In the genomic region with DNA sequence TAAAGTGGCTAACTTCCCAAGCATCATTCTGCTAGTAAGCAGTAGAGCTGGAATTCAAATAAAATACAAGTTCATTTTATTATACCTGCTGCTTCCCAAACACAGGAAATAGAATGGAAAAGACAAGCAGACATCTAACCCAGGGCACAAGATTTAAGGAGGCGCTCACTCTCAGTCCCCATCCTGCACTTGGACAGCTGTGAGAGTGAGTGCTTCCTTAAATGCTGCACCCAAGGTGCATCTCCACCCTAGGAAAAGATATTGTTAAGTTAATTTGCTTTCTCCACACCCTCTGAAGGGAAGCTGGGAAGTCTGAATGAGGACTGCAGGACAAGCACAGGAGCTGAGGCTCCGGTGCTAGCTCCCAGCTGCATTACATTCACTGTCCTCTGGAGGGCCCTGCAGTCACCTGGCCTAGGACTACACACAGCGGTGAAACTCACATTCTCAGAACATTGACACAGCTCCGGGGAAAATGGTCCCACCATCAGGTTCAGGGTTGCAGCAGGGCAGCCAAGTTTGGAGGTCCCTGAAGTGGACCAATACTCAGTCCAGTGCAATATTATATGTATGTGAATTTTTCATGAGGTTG, we compare ENCODE assay signal across 8 cellular contexts. TPM values are rescaled to one million over a fixed set of nuclear protein-coding genes. Genes with fewer than 3 reads are reported as not detected.
A peak's percentile ranks its signal among the peaks of the same experiment; 100 is the strongest.
DNase-seq lines count a peak whose midpoint lies in the region; ATAC-seq lines count a peak whose summit lies in the region.

No MANE protein-coding gene starts in this region.

- no peaks in the 10 kb centered on the region for H3K9me3 ChIP-seq in T-helper 17 cell (ENCODE audit: control insufficient read depth, low read length, poor library complexity, severe bottlenecking)

- no peak overlapping the region for H3K27ac Mint-ChIP-seq in T-helper 17 cell
- no peak overlapping the region for H3K27ac Mint-ChIP-seq in activated T-helper 1 cell treated with anti-CD3 and anti-CD28 coated beads, Interleukin-12 subunit alpha, Interleukin-12 subunit beta, Interleukin-2, Interleukin-4 antibody, amounts not matched to agents 30 ng/mL and 10 ng/mL and 1 ng/mL, durations not matched to agents 14 hours and 24 hours and 36 hours

- DNase-seq in AG20443 (ENCODE audit: low spot score) = peak; percentile 47
- no peak for DNase-seq in T-helper 17 cell
- peak; percentile 84 for DNase-seq in iPS-NIHi7 (ENCODE audit: extremely low spot score)
- no peak for DNase-seq in NCI-H2029 treated with DMSO at 0.1 percent for 48 hours (lab: John Stamatoyannopoulos, UW)
- no peak for DNase-seq in NCI-H2196 treated with DMSO at 0.1 percent for 48 hours (lab: John Stamatoyannopoulos, UW; ENCODE audit: unreplicated experiment)
- DNase-seq in activated T-helper 1 cell treated with anti-CD3 and anti-CD28 coated beads, Interleukin-12 subunit alpha, Interleukin-12 subunit beta, Interleukin-2, Interleukin-4 antibody, amounts not matched to agents 30 ng/mL and 10 ng/mL and 1 ng/mL, durations not matched to agents 14 hours and 24 hours and 36 hours (ENCODE audit: low spot score) = no peak

- ATAC-seq in GM21825 (IDR thresholded peaks at IDR 0.05; ENCODE audit: unreplicated experiment) (peak; percentile 80), T-helper 17 cell (peak; percentile 76), HG03469 (IDR thresholded peaks at IDR 0.05; ENCODE audit: unreplicated experiment) (no peak)

- intact Hi-C loops in activated T-helper 1 cell treated with anti-CD3 and anti-CD28 coated beads, Interleukin-12 subunit alpha, Interleukin-12 subunit beta, Interleukin-2, Interleukin-4 antibody, amounts not matched to agents 30 ng/mL and 10 ng/mL and 1 ng/mL, durations not matched to agents 14 hours and 24 hours and 36 hours (cut with micrococcal nuclease) = no loop called here

- no peaks in the 10 kb centered on the region for H3K27me3 Mint-ChIP-seq in T-helper 17 cell
- H3K27me3 Mint-ChIP-seq in activated T-helper 1 cell treated with anti-CD3 and anti-CD28 coated beads, Interleukin-12 subunit alpha, Interleukin-12 subunit beta, Interleukin-2, Interleukin-4 antibody, amounts not matched to agents 30 ng/mL and 10 ng/mL and 1 ng/mL, durations not matched to agents 14 hours and 24 hours and 36 hours (ENCODE audit: insufficient read depth) = no peaks in the 10 kb centered on the region

- no peaks in the 10 kb centered on the region for H3K9me3 Mint-ChIP-seq in activated T-helper 1 cell treated with anti-CD3 and anti-CD28 coated beads, Interleukin-12 subunit alpha, Interleukin-12 subunit beta, Interleukin-2, Interleukin-4 antibody, amounts not matched to agents 30 ng/mL and 10 ng/mL and 1 ng/mL, durations not matched to agents 14 hours and 24 hours and 36 hours

- H3K36me3 Mint-ChIP-seq in T-helper 17 cell (ENCODE audit: low read depth) = peaks cover 2% of the 10 kb centered on the region
- H3K36me3 Mint-ChIP-seq in activated T-helper 1 cell treated with anti-CD3 and anti-CD28 coated beads, Interleukin-12 subunit alpha, Interleukin-12 subunit beta, Interleukin-2, Interleukin-4 antibody, amounts not matched to agents 30 ng/mL and 10 ng/mL and 1 ng/mL, durations not matched to agents 14 hours and 24 hours and 36 hours (ENCODE audit: low read depth) = peaks cover 1% of the 10 kb centered on the region

- H3K4me3 Mint-ChIP-seq in T-helper 17 cell = no peak overlapping the region
- no peak overlapping the region for H3K4me3 Mint-ChIP-seq in activated T-helper 1 cell treated with anti-CD3 and anti-CD28 coated beads, Interleukin-12 subunit alpha, Interleukin-12 subunit beta, Interleukin-2, Interleukin-4 antibody, amounts not matched to agents 30 ng/mL and 10 ng/mL and 1 ng/mL, durations not matched to agents 14 hours and 24 hours and 36 hours

- H3K4me1 Mint-ChIP-seq in T-helper 17 cell = peaks cover 9% of the 10 kb centered on the region
- H3K4me1 Mint-ChIP-seq in activated T-helper 1 cell treated with anti-CD3 and anti-CD28 coated beads, Interleukin-12 subunit alpha, Interleukin-12 subunit beta, Interleukin-2, Interleukin-4 antibody, amounts not matched to agents 30 ng/mL and 10 ng/mL and 1 ng/mL, durations not matched to agents 14 hours and 24 hours and 36 hours (ENCODE audit: low read depth) = no peaks in the 10 kb centered on the region

RNA-seq across cellular contexts. Expression of a gene that starts 14.2 kb away (rescaled TPM):
- 10 to 100 TPM; 10.8 to 11.5 TPM for total RNA-seq in T-helper 17 cell
- 9.5 and 11.3 TPM in 2 replicates for total RNA-seq in activated T-helper 1 cell treated with anti-CD3 and anti-CD28 coated beads, Interleukin-12 subunit alpha, Interleukin-12 subunit beta, Interleukin-2, Interleukin-4 antibody, amounts not matched to agents 30 ng/mL and 10 ng/mL and 1 ng/mL, durations not matched to agents 14 hours and 24 hours and 36 hours

RNA-seq across cellular contexts. Expression of a gene that starts 33.9 kb away (rescaled TPM):
- not detected for total RNA-seq in T-helper 17 cell
- total RNA-seq in activated T-helper 1 cell treated with anti-CD3 and anti-CD28 coated beads, Interleukin-12 subunit alpha, Interleukin-12 subunit beta, Interleukin-2, Interleukin-4 antibody, amounts not matched to agents 30 ng/mL and 10 ng/mL and 1 ng/mL, durations not matched to agents 14 hours and 24 hours and 36 hours = not detected in 2 replicates

RNA-seq across cellular contexts. Expression of a gene that starts 58.3 kb away (rescaled TPM):
- 1 to 10 TPM; 1.9 to 2.5 TPM for total RNA-seq in T-helper 17 cell
- total RNA-seq in activated T-helper 1 cell treated with anti-CD3 and anti-CD28 coated beads, Interleukin-12 subunit alpha, Interleukin-12 subunit beta, Interleukin-2, Interleukin-4 antibody, amounts not matched to agents 30 ng/mL and 10 ng/mL and 1 ng/mL, durations not matched to agents 14 hours and 24 hours and 36 hours = 6.0 and 6.6 TPM in 2 replicates

Comparison
In these comparisons a context has a peak if more than half of its experiments do, and no peak if none do; other contexts are left out.
1. DNase-seq: peak in AG20443 (single experiment) and iPS-NIHi7 (single experiment); none in T-helper 17 cell (0 of 3), NCI-H2029 treated with DMSO at 0.1 percent for 48 hours (single experiment), NCI-H2196 treated with DMSO at 0.1 percent for 48 hours (single experiment) and activated T-helper 1 cell treated with anti-CD3 and anti-CD28 coated beads, Interleukin-12 subunit alpha, Interleukin-12 subunit beta, Interleukin-2, Interleukin-4 antibody, amounts not matched to agents 30 ng/mL and 10 ng/mL and 1 ng/mL, durations not matched to agents 14 hours and 24 hours and 36 hours (single experiment).